Comparison of ENCODE assay signal across 8 cellular contexts in genomic region chr1:185567006-185567405, GRCh38.
DNase-seq lines count a peak whose midpoint lies in the region; ATAC-seq lines count a peak whose summit lies in the region.

No MANE protein-coding gene starts in this region.

- peak overlapping the region; percentile 32 for H3K27ac ChIP-seq in SJSA1

- ATAC-seq in stimulated activated naive B cell treated with anti-CD40 and anti-IgM and Interleukin-4, amounts not matched to agents 10 μg/mL and 1 μg/mL and 100 μg/mL, for 72 hours (replicated peaks) = peak; percentile 78
- ATAC-seq in HG03139 (IDR thresholded peaks at IDR 0.05; ENCODE audit: unreplicated experiment) = no peak

- no peaks in the 10 kb centered on the region for H3K27me3 ChIP-seq in SJSA1 (replicated peaks)

- peaks cover 0 to 2% of the 10 kb centered on the region in 2 donors for H3K9me3 Mint-ChIP-seq in stimulated activated naive B cell treated with anti-CD40 and anti-IgM and Interleukin-4, amounts not matched to agents 10 μg/mL and 1 μg/mL and 100 μg/mL, for 72 hours

- peak overlapping the region in 1 of 2 donors; percentile 27 for H3K4me3 Mint-ChIP-seq in stimulated activated naive B cell treated with anti-CD40 and anti-IgM and Interleukin-4, amounts not matched to agents 10 μg/mL and 1 μg/mL and 100 μg/mL, for 72 hours

- H3K4me3 ChIP-seq in SJSA1 = no peak overlapping the region

- in situ Hi-C loops in KBM-7 (cut with MboI; ENCODE audit: low pct_unique_long_range_greater_than_20kb, low sequenced_read_pairs) = no loop called here

- no peaks in the 10 kb centered on the region for H3K27me3 Mint-ChIP-seq in stimulated activated naive B cell treated with anti-CD40 and anti-IgM and Interleukin-4, amounts not matched to agents 10 μg/mL and 1 μg/mL and 100 μg/mL, for 72 hours

- H3K36me3 Mint-ChIP-seq in stimulated activated naive B cell treated with anti-CD40 and anti-IgM and Interleukin-4, amounts not matched to agents 10 μg/mL and 1 μg/mL and 100 μg/mL, for 72 hours = no peaks in the 10 kb centered on the region

- H3K9me3 ChIP-seq in SJSA1 (replicated peaks) = no peaks in the 10 kb centered on the region

- peak overlapping the region; percentile 88 for H3K27ac Mint-ChIP-seq in stimulated activated naive B cell treated with anti-CD40 and anti-IgM and Interleukin-4, amounts not matched to agents 10 μg/mL and 1 μg/mL and 100 μg/mL, for 72 hours

- peaks cover 38% of the 10 kb centered on the region for H3K4me1 ChIP-seq in SJSA1 (replicated peaks)

- no peaks in the 10 kb centered on the region for H3K36me3 ChIP-seq in SJSA1

- peaks cover 14 to 24% of the 10 kb centered on the region in 2 donors for H3K4me1 Mint-ChIP-seq in stimulated activated naive B cell treated with anti-CD40 and anti-IgM and Interleukin-4, amounts not matched to agents 10 μg/mL and 1 μg/mL and 100 μg/mL, for 72 hours

- DNase-seq in activated T-cell treated with anti-CD3 and anti-CD28 coated beads for 4 hours (peak; percentile 31), KBM-7 (peak; percentile 56), SJSA1 (ENCODE audit: low read depth in 1 of 2, low spot score in 2 of 2) (peak in 1 of 2 experiments; percentile 49), dermis microvascular lymphatic vessel endothelial cell (ENCODE audit: low read depth in 2 of 2) (peak; percentile 81 to 86), pons (ENCODE audit: low spot score) (no peak)
- no peak for DNase-seq in activated T-cell treated with anti-CD3 and anti-CD28 coated beads, Interleukin-2, amount 50 U/mL, for 1 hour
- DNase-seq in stimulated activated naive B cell treated with anti-CD40 and anti-IgM and Interleukin-4, amounts not matched to agents 10 μg/mL and 1 μg/mL and 100 μg/mL, for 72 hours = no peak

Comparison
In these comparisons a context has a peak if more than half of its experiments do, and no peak if none do; other contexts are left out.
1. DNase-seq: peak in activated T-cell treated with anti-CD3 and anti-CD28 coated beads for 4 hours (single experiment), KBM-7 (single experiment) and dermis microvascular lymphatic vessel endothelial cell (2 of 2); none in activated T-cell treated with anti-CD3 and anti-CD28 coated beads, Interleukin-2, amount 50 U/mL, for 1 hour (single experiment), stimulated activated naive B cell treated with anti-CD40 and anti-IgM and Interleukin-4, amounts not matched to agents 10 μg/mL and 1 μg/mL and 100 μg/mL, for 72 hours (single experiment) and pons (single experiment).